ENCODE assay signal across 1 cellular context in the genomic region with DNA sequence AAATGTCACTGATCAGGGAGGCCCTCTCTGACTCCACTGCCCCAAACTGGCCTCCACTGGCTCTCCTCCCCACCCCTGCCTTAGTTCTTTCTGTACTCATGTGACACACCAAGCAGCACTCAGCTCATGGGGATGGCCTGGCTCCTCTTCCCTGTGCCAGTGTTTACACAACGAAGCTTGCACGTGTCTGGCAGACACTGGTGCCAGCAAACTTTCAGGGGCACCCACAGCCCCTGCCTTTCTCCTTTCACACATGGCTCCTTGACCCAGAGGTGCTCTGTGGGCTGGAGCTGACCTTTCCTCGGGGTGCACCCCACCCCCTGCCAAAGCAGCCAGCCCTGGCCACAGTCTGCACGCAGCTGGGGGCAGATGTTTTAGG.
TF ChIP-seq lines count a peak whose summit lies in the region.

No MANE protein-coding gene starts in this region.

TF ChIP-seq in IMR-90, 13 proteins besides CTCF, POLR2A, EP300 and RAD21:
- TF ChIP-seq RFX5 (IDR thresholded peaks at IDR 0.05; ENCODE audit: low read depth, low read length) (no peak), MXI1 (IDR thresholded peaks at IDR 0.05; ENCODE audit: borderline replicate concordance, low read depth, low read length) (peak; percentile 49; the same call in 1 of the 2 replicates), BHLHE40 (IDR thresholded peaks at IDR 0.05; ENCODE audit: low read depth, low read length) (peak; percentile 90), RCOR1 (IDR thresholded peaks at IDR 0.05; ENCODE audit: insufficient replicate concordance, low read length) (no peak), SMC3 (IDR thresholded peaks at IDR 0.05; ENCODE audit: low read depth, low read length) (no peak), MAZ (IDR thresholded peaks at IDR 0.05; ENCODE audit: borderline replicate concordance, low read depth, low read length) (no peak), CHD1 (IDR thresholded peaks at IDR 0.05; ENCODE audit: low read depth, low read length) (no peak)
- TF ChIP-seq, protein P1, sequence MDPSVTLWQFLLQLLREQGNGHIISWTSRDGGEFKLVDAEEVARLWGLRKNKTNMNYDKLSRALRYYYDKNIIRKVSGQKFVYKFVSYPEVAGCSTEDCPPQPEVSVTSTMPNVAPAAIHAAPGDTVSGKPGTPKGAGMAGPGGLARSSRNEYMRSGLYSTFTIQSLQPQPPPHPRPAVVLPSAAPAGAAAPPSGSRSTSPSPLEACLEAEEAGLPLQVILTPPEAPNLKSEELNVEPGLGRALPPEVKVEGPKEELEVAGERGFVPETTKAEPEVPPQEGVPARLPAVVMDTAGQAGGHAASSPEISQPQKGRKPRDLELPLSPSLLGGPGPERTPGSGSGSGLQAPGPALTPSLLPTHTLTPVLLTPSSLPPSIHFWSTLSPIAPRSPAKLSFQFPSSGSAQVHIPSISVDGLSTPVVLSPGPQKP (IDR thresholded peaks at IDR 0.05; ENCODE audit: borderline replicate concordance, low read depth, low read length), result no peak
- TF ChIP-seq, protein P2, sequence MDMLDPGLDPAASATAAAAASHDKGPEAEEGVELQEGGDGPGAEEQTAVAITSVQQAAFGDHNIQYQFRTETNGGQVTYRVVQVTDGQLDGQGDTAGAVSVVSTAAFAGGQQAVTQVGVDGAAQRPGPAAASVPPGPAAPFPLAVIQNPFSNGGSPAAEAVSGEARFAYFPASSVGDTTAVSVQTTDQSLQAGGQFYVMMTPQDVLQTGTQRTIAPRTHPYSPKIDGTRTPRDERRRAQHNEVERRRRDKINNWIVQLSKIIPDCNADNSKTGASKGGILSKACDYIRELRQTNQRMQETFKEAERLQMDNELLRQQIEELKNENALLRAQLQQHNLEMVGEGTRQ (IDR thresholded peaks at IDR 0.05; ENCODE audit: low read depth, low read length), result peak; percentile 7; the same call in 1 of the 2 replicates
TF ChIP-seq in IMR-90: peak in this region for 3.
